Comparison of ENCODE assay signal across 19 cellular contexts in genomic region chr3:1002010-1002409, GRCh38.
"Had no signal": no experiment of that assay in that cellular context is flagged by ENCODE, and none has a peak within 500 bp of the region (broad histone marks: within the 10 kb centered on the region; RNA-seq: fewer than 3 reads in every experiment).

No MANE protein-coding gene starts in this region.

- H3K36me3 ChIP-seq: MG63, SJCRH30 had no signal

- H3K4me3 ChIP-seq: MG63, SJCRH30 had no signal

- H3K27me3 ChIP-seq: MG63, SJCRH30 had no signal

- ATAC-seq: SK-N-SH treated with all-trans-retinoic acid at 6 μM for 48 hours had no signal

- H3K27ac ChIP-seq: RWPE1, SJCRH30 had no signal

- DNase-seq: Karpas-422, KG1, MG63, NCI-H1092, NCI-H1436, NCI-H187, NCI-H2029, NCI-H2081 treated with DMSO at 0.1 percent for 48 hours, NCI-H2171, NCI-H226, NCI-H446, NCI-H510A, NCI-H524 treated with DMSO at 0.1 percent for 48 hours, NCI-H69, NCI-H774, SHP77 treated with DMSO at 0.1 percent for 48 hours, SJCRH30 had no signal

- H3K4me1 ChIP-seq: SJCRH30 had no signal

- H3K9me3 ChIP-seq: MG63, SJCRH30 had no signal
